In the genomic region with DNA sequence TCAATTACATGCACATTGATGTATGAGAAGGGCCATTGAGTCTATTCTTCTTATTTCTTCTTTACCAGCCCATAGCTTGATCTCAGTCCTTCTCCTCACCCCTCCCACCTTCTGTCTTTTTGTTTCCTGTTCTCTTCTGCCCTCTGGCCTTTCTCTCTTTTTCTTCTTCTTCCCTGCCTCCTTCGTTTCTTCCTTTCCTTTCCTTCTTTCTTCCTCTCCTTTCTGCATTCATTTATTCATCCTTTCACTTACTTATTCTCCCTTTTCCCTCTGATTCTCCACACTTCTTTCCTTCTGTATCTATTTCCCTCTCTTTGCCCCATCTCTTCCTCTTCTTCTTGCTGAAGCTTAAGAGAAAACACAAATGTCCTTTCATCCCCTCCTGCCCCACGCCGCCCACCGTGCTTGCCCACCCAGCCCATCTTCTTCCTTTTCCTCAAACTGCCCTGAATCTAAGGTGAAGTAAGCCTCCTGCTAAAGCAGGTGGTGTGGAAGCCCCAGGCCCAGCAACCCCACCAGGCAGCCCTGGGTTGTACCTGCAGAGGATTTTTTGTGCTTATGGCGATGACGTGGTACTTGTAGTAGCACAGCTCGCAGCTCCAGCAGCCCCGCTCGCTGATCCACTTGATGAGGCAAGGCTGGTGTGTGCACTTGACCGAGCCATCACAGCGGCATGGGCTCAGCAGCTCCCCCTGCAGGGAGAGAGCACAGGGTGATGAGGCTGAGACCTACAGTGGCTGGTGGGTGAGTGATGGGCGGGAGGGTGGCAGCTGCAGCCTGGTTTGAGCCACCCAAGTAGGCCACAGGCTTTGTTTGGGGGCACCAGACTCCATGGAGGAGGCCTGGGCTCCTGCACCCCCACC, we compare ENCODE assay signal across 1 cellular context.
TF ChIP-seq lines count a peak whose summit lies in the region.

No MANE protein-coding gene starts in this region.

TF ChIP-seq in K562, 482 proteins besides CTCF, POLR2A, EP300 and RAD21 (continued from another document):
- 0 out of 2 replicates have a peak, but pooled peaks have one; percentile 28 for TF ChIP-seq CBX1 (IDR thresholded peaks at IDR 0.05; ENCODE audit: low read depth)
- TF ChIP-seq, protein P1, sequence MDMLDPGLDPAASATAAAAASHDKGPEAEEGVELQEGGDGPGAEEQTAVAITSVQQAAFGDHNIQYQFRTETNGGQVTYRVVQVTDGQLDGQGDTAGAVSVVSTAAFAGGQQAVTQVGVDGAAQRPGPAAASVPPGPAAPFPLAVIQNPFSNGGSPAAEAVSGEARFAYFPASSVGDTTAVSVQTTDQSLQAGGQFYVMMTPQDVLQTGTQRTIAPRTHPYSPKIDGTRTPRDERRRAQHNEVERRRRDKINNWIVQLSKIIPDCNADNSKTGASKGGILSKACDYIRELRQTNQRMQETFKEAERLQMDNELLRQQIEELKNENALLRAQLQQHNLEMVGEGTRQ (CRISPR knock-in tag; IDR thresholded peaks at IDR 0.05) = no peak
- peak; percentile 28 for TF ChIP-seq MEIS2 (IDR thresholded peaks at IDR 0.05; ENCODE audit: partially characterized antibody)
- TF ChIP-seq SMC3 (conservative IDR thresholded peaks at IDR 0.05; ENCODE audit: insufficient read depth, low read depth, low read length) = peak; percentile 47; the same call in 1 of the 2 replicates
- TF ChIP-seq ATF3 (IDR thresholded peaks at IDR 0.05) = 0 out of 2 replicates have a peak, but pooled peaks have one; percentile 32
- no peak for TF ChIP-seq ATF3 (CRISPR knock-in tag; conservative IDR thresholded peaks at IDR 0.05)
- TF ChIP-seq NFRKB (IDR thresholded peaks at IDR 0.05; ENCODE audit: low read depth) = no peak
- no peak for TF ChIP-seq NCOR1 (IDR thresholded peaks at IDR 0.05)
- peak; percentile 35; the same call in 1 of the 2 replicates for TF ChIP-seq CTBP1 (IDR thresholded peaks at IDR 0.05; ENCODE audit: borderline replicate concordance)
- 0 out of 2 replicates have a peak, but pooled peaks have one; percentile 15 for TF ChIP-seq ATF7 (IDR thresholded peaks at IDR 0.05)
- 0 out of 2 replicates have a peak, but pooled peaks have one; percentile 15 for TF ChIP-seq ARID2 (IDR thresholded peaks at IDR 0.05)
- no peak for TF ChIP-seq ZNF24 (IDR thresholded peaks at IDR 0.05)
- peak; percentile 50; the same call in 1 of the 2 replicates for TF ChIP-seq JUND (IDR thresholded peaks at IDR 0.05; ENCODE audit: borderline replicate concordance, low read depth, low read length)
- TF ChIP-seq JUND (tag; IDR thresholded peaks at IDR 0.05; ENCODE audit: borderline replicate concordance, low read depth, low read length) = no peak
- TF ChIP-seq HNRNPK (IDR thresholded peaks at IDR 0.05; ENCODE audit: low read depth, low read length, poor library complexity, severe bottlenecking) = no peak
- TF ChIP-seq, protein P2, sequence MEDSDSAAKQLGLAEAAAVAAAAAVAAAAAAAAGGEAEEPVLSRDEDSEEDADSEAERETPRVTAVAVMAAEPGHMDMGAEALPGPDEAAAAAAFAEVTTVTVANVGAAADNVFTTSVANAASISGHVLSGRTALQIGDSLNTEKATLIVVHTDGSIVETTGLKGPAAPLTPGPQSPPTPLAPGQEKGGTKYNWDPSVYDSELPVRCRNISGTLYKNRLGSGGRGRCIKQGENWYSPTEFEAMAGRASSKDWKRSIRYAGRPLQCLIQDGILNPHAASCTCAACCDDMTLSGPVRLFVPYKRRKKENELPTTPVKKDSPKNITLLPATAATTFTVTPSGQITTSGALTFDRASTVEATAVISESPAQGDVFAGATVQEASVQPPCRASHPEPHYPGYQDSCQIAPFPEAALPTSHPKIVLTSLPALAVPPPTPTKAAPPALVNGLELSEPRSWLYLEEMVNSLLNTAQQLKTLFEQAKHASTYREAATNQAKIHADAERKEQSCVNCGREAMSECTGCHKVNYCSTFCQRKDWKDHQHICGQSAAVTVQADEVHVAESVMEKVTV (CRISPR knock-in tag; IDR thresholded peaks at IDR 0.05) = no peak
- TF ChIP-seq, protein P3, sequence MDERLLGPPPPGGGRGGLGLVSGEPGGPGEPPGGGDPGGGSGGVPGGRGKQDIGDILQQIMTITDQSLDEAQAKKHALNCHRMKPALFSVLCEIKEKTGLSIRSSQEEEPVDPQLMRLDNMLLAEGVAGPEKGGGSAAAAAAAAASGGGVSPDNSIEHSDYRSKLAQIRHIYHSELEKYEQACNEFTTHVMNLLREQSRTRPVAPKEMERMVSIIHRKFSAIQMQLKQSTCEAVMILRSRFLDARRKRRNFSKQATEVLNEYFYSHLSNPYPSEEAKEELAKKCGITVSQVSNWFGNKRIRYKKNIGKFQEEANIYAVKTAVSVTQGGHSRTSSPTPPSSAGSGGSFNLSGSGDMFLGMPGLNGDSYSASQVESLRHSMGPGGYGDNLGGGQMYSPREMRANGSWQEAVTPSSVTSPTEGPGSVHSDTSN (CRISPR knock-in tag; IDR thresholded peaks at IDR 0.05; ENCODE audit: low read depth) = 0 out of 2 replicates have a peak, but pooled peaks have one; percentile 22
- TF ChIP-seq, protein P3 (tag; conservative IDR thresholded peaks at IDR 0.05; ENCODE audit: low read depth) = no peak
- TF ChIP-seq, protein P4, sequence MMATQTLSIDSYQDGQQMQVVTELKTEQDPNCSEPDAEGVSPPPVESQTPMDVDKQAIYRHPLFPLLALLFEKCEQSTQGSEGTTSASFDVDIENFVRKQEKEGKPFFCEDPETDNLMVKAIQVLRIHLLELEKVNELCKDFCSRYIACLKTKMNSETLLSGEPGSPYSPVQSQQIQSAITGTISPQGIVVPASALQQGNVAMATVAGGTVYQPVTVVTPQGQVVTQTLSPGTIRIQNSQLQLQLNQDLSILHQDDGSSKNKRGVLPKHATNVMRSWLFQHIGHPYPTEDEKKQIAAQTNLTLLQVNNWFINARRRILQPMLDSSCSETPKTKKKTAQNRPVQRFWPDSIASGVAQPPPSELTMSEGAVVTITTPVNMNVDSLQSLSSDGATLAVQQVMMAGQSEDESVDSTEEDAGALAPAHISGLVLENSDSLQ (IDR thresholded peaks at IDR 0.05) = peak; percentile 35
- TF ChIP-seq, protein P5, sequence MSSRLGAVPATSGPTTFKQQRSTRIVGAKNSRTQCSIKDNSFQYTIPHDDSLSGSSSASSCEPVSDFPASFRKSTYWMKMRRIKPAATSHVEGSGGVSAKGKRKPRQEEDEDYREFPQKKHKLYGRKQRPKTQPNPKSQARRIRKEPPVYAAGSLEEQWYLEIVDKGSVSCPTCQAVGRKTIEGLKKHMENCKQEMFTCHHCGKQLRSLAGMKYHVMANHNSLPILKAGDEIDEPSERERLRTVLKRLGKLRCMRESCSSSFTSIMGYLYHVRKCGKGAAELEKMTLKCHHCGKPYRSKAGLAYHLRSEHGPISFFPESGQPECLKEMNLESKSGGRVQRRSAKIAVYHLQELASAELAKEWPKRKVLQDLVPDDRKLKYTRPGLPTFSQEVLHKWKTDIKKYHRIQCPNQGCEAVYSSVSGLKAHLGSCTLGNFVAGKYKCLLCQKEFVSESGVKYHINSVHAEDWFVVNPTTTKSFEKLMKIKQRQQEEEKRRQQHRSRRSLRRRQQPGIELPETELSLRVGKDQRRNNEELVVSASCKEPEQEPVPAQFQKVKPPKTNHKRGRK (tag; IDR thresholded peaks at IDR 0.05) = peak; percentile 93
- 0 out of 4 replicates have a peak, but pooled peaks of 1 of the 2 experiments have one; percentile 30 for TF ChIP-seq RCOR1 (IDR thresholded peaks at IDR 0.05; ENCODE audit: borderline replicate concordance in 1 of 2, low read depth in 2 of 2, low read length in 2 of 2)
- no peak for TF ChIP-seq NRF1 (conservative IDR thresholded peaks at IDR 0.05 in 1 of 2, IDR thresholded peaks at IDR 0.05 in 1 of 2)
TF ChIP-seq in K562: peak in this region for 17.
